Comparison of ENCODE assay signal across 8 cellular contexts in the genomic region with DNA sequence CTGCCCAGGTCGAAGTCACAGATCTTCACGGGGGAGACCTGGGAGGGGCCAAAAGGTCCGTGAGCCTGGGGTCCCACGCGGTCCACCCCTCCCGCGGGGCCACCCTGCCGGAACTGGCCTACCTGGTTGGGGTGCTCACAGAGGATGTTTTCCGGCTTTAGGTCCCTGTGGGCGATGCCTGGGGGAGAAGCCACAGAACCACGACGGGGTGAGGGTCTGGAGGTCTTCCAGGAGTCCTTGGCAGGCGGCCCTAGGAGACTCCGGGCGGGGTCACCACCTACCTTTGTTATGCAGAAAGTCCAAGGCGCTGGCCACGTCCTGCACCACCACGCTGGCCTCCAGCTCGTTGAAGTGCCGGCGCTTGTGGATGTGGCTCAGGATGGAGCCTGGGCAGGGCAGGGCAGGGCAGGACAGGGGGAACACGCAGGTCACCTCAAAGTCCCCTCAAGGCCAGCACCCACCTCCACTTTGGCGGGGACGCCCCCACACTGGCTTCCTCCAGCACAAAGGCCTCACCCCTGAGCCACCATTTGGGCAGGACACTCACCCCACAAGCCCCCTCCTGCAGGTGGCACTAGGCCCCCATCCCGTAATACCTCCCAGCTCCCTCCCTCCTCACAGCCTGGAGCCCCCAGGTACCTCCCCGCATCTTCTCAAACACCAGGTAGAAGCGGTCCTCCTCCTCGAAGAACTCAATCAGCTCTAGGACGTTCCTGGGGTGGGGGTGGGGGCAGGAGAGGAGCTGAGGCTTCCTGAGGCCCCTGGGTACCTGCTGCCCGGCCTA. TPM values are rescaled to one million over a fixed set of nuclear protein-coding genes. Genes with fewer than 3 reads are reported as not detected.
DNase-seq lines count a peak whose midpoint lies in the region; ATAC-seq and TF ChIP-seq lines count a peak whose summit lies in the region.

No MANE protein-coding gene starts in this region.

- H3K9me3 ChIP-seq in AG04450 (ENCODE audit: control insufficient read depth, insufficient read depth, low read length) (no peaks in the 10 kb centered on the region; the same call in 1 of the 2 replicates), ascending aorta (no peaks in the 10 kb centered on the region), lower lobe of right lung (no peaks in the 10 kb centered on the region)

- peak overlapping the region; percentile 75 for H3K27ac ChIP-seq in AG04450 (ENCODE audit: low read depth, low read length)
- H3K27ac ChIP-seq in ascending aorta: peak overlapping the region; percentile 91 to 94
- H3K27ac ChIP-seq in lower lobe of right lung: peak overlapping the region; percentile 88

- DNase-seq in AG04450 (ENCODE audit: low read depth, low spot score) (no peak), ascending aorta (ENCODE audit: low spot score in 2 of 2) (no peak), lower lobe of right lung (peak; percentile 66), NCI-H524 (lab: John Stamatoyannopoulos, UW) (no peak), ecto neural progenitor cell (ENCODE audit: low spot score) (no peak), NCI-H2081 (lab: John Stamatoyannopoulos, UW) (no peak)

- H3K27me3 ChIP-seq in AG04450 (ENCODE audit: control insufficient read depth, insufficient read depth, low read length) (no peaks in the 10 kb centered on the region), ascending aorta (no peaks in the 10 kb centered on the region), lower lobe of right lung (ENCODE audit: low read depth) (no peaks in the 10 kb centered on the region)

- POLR2A ChIA-PET in AG04450 (lab: Yijun Ruan, JAX): interaction anchor here (0.6 to 1.1 kb wide), 5 partner anchors 9 to 646 kb away, joined by 3 read pairs; no protein-coding TSS in a partner anchor

- TF ChIP-seq CTCF in AG04450 (IDR thresholded peaks at IDR 0.05; ENCODE audit: low read depth, low read length) (no peak), ascending aorta (IDR thresholded peaks at IDR 0.05) (no peak), lower lobe of right lung (IDR thresholded peaks at IDR 0.05) (no peak)

- H3K4me3 ChIP-seq in AG04450 (ENCODE audit: low read depth, low read length) (peak overlapping the region; percentile 31), ascending aorta (peak overlapping the region; percentile 4 to 57), lower lobe of right lung (peak overlapping the region; percentile 45)

- peaks cover 68 to 75% of the 10 kb centered on the region in 2 donors for H3K36me3 ChIP-seq in ascending aorta
- peaks cover 91% of the 10 kb centered on the region for H3K36me3 ChIP-seq in lower lobe of right lung

- intact Hi-C loops in ascending aorta (cut with DNase I) (loop anchor here (1.0 kb wide), 3 partner anchors 9 to 19 kb away; partner anchors contain the start of gene MKNK2), lower lobe of right lung (cut with DNase I) (no loop called here)

- peak; percentile 7 for ATAC-seq in HG02759 (IDR thresholded peaks at IDR 0.05; ENCODE audit: unreplicated experiment)
- ATAC-seq in lower lobe of right lung: peak; percentile 6 to 15
- no peak for ATAC-seq in HG02623 (IDR thresholded peaks at IDR 0.05; ENCODE audit: unreplicated experiment)

- H3K4me1 ChIP-seq in ascending aorta: peaks cover 24 to 35% of the 10 kb centered on the region in 2 donors
- peaks cover 76% of the 10 kb centered on the region for H3K4me1 ChIP-seq in lower lobe of right lung

- CTCF ChIA-PET in AG04450 (lab: Charles Lee): interaction anchor here (1.2 kb wide), 1 partner anchor 9 kb away, joined by 3 read pairs; no protein-coding TSS in a partner anchor

RNA-seq across cellular contexts. Expression of gene MKNK2, which starts 8.4 kb away (rescaled TPM):
- polyA plus RNA-seq in AG04450 (2011; rRNA removed): 31.1 and 35.4 TPM in 2 replicates
- polyA minus RNA-seq in AG04450 (2011; rRNA and poly(A)+ RNA removed): 41.6 and 56.5 TPM in 2 replicates
- total RNA-seq in ascending aorta (228 TPM), lower lobe of right lung (268 TPM)

RNA-seq across cellular contexts. Expression of gene BTBD2, which starts 27.2 kb away (rescaled TPM):
- polyA plus RNA-seq in AG04450 (2011; rRNA removed): 25.5 and 46.5 TPM in 2 replicates
- polyA minus RNA-seq in AG04450 (2011; rRNA and poly(A)+ RNA removed): 40.2 and 52.4 TPM in 2 replicates
- 90.1 TPM for total RNA-seq in ascending aorta
- total RNA-seq in lower lobe of right lung: 62.0 TPM

RNA-seq across cellular contexts. Expression of gene MOB3A, which starts 53.4 kb away (rescaled TPM):
- 20.5 and 25.3 TPM in 2 replicates for polyA plus RNA-seq in AG04450 (2011; rRNA removed)
- 37.7 and 52.0 TPM in 2 replicates for polyA minus RNA-seq in AG04450 (2011; rRNA and poly(A)+ RNA removed)
- total RNA-seq in ascending aorta (44.4 TPM), lower lobe of right lung (69.2 TPM)

RNA-seq across cellular contexts. Expression of gene IZUMO4, which starts 54.0 kb away (rescaled TPM):
- polyA plus RNA-seq in AG04450 (2011; rRNA removed): 0.56 and 0.84 TPM in 2 replicates
- polyA minus RNA-seq in AG04450 (2011; rRNA and poly(A)+ RNA removed): 0.39 TPM in 1 of 2 replicates, not detected in the other
- not detected for total RNA-seq in ascending aorta
- total RNA-seq in lower lobe of right lung: 7.4 TPM
